ENCODE assay signal across 3 cellular contexts in genomic region chr13:41557719-41558118, GRCh38.
"Had no signal": no experiment of that assay in that cellular context is flagged by ENCODE, and none has a peak within 500 bp of the region (broad histone marks: within the 10 kb centered on the region; RNA-seq: fewer than 3 reads in every experiment).

No MANE protein-coding gene starts in this region.

- DNase-seq: GDM1, GF-D8 had no signal

- H3K4me3 ChIP-seq: GM12878 had no signal

- ATAC-seq: GM12878 had no signal
